Comparison of ENCODE assay signal across 12 cellular contexts in the genomic region with DNA sequence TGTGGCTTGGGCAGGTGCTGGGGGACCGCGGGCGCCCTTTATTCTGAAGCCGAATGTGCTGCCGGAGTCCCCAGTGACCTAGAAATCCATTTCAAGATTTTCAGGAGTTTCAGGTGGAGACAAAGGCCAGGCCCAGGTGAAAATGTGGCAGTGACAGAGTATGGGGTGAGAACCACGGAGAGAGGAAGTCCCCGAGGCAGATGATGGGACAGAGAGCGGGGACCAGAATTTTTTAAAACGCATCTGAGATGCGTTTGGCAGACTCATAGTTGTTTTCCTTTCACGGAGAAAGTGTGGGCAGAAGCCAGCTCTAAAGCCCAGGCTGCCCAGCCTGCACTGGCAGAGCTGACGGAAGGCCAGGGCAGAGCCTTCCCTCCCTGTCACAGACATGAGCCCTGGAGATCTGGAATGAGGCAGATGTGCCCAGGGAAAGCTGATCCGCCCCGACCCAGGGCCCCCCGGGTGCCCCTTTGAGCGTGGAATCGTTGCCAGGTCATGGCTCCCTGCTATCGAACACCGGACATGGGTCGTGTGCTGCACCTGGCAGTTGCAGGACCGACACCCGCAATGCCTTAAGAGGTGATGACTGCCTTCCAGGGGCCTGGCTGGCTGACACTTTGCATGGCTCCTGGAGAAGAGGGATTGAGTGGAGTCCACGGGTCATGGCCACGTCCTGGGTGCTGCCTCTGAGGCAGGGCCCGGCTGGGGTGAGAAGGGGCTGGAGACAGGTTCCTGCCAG. TPM values are rescaled to one million over a fixed set of nuclear protein-coding genes. Genes with fewer than 3 reads are reported as not detected.
DNase-seq lines count a peak whose midpoint lies in the region; ATAC-seq and TF ChIP-seq lines count a peak whose summit lies in the region.
"Had no signal": no experiment of that assay in that cellular context is flagged by ENCODE, and none has a peak within 500 bp of the region (broad histone marks: within the 10 kb centered on the region; RNA-seq: fewer than 3 reads in every experiment).

No MANE protein-coding gene starts in this region.

- H4K20me1 ChIP-seq in GM23338 (replicated peaks; ENCODE audit: insufficient read depth) = no peaks in the 10 kb centered on the region

- H3K9me2 ChIP-seq in GM23338 (ENCODE audit: insufficient read depth) = no peaks in the 10 kb centered on the region

- no peaks in the 10 kb centered on the region; the same call in 1 of the 2 replicates for H3F3A ChIP-seq in GM23338 (replicated peaks; ENCODE audit: low read depth)

- intact Hi-C loops in activated CD4-positive, alpha-beta T cell treated with anti-CD3 and anti-CD28 coated beads, Interleukin-2, amount 10 ng/mL, durations not matched to agents 24 days and 14 days (cut with micrococcal nuclease) = no loop called here

- peaks cover 8% of the 10 kb centered on the region for H3K36me3 Mint-ChIP-seq in activated CD4-positive, alpha-beta T cell treated with anti-CD3 and anti-CD28 coated beads, Interleukin-2, amount 10 ng/mL, durations not matched to agents 24 days and 14 days (ENCODE audit: low read depth)
- H3K36me3 Mint-ChIP-seq in GM23338 (ENCODE audit: low read depth) (no peaks in the 10 kb centered on the region), chondrocyte (ENCODE audit: low read depth) (peaks cover 2% of the 10 kb centered on the region)
- H3K36me3 Mint-ChIP-seq: activated CD8-positive, alpha-beta memory T cell treated with anti-CD3 and anti-CD28 coated beads, Interleukin-2, amount 10 ng/mL, durations not matched to agents 7 days and 5 days had no signal

- H3K27ac ChIP-seq in GM23338 (ENCODE audit: low read depth) (no peak overlapping the region), skin epidermis (peak overlapping the region in 4 of 21 experiments; percentile 69 to 99 (median 82))
- H3K27ac ChIP-seq: gastrocnemius medialis had no signal

- peak overlapping the region; percentile 90; the same call in 1 of the 2 replicates for H3K4me2 ChIP-seq in GM23338

- no peaks in the 10 kb centered on the region for H3K27me3 Mint-ChIP-seq in activated CD4-positive, alpha-beta T cell treated with anti-CD3 and anti-CD28 coated beads, Interleukin-2, amount 10 ng/mL, durations not matched to agents 24 days and 14 days
- H3K27me3 Mint-ChIP-seq in GM23338 (ENCODE audit: insufficient read depth, low read depth, poor library complexity) = peaks cover 59% of the 10 kb centered on the region
- peaks cover 25% of the 10 kb centered on the region for H3K27me3 Mint-ChIP-seq in chondrocyte (ENCODE audit: low read depth)
- H3K27me3 Mint-ChIP-seq: activated CD8-positive, alpha-beta memory T cell treated with anti-CD3 and anti-CD28 coated beads, Interleukin-2, amount 10 ng/mL, durations not matched to agents 7 days and 5 days had no signal

- H3K4me1 Mint-ChIP-seq in activated CD4-positive, alpha-beta T cell treated with anti-CD3 and anti-CD28 coated beads, Interleukin-2, amount 10 ng/mL, durations not matched to agents 24 days and 14 days = peaks cover 30% of the 10 kb centered on the region
- H3K4me1 Mint-ChIP-seq in GM23338 (peaks cover 25% of the 10 kb centered on the region; the same call in 2 of the 3 replicates), chondrocyte (ENCODE audit: low read depth) (peaks cover 27% of the 10 kb centered on the region)

- DNase-seq in activated CD4-positive, alpha-beta T cell treated with anti-CD3 and anti-CD28 coated beads, Interleukin-2, amount 10 ng/mL, durations not matched to agents 24 days and 14 days = no peak
- DNase-seq in activated CD4-positive, alpha-beta T cell treated with anti-CD3 and anti-CD28 coated beads for 48 hours = no peak
- no peak for DNase-seq in GM23338 (ENCODE audit: low spot score)
- peak; percentile 79 for DNase-seq in chondrocyte (ENCODE audit: low spot score)
- DNase-seq in HUDEP-2 (lab: John Stamatoyannopoulos, UW; ENCODE audit: unreplicated experiment in 76 of 76) = no peak
- no peak for DNase-seq in NCI-H146 treated with DMSO at 0.1 percent for 48 hours (lab: John Stamatoyannopoulos, UW; ENCODE audit: unreplicated experiment)
- DNase-seq in NCI-H524 treated with DMSO at 0.1 percent for 48 hours (lab: John Stamatoyannopoulos, UW) = no peak
- DNase-seq: gastrocnemius medialis, NCI-H446 treated with DMSO at 0.1 percent for 48 hours had no signal

- TF ChIP-seq CTCF in GM23338 (conservative IDR thresholded peaks at IDR 0.05; ENCODE audit: low read depth in 2 of 2) = no peak
- TF ChIP-seq CTCF in chondrocyte (IDR thresholded peaks at IDR 0.05) = no peak

- H3K4me3 ChIP-seq in GM23338 (peak overlapping the region; percentile 61; the same call in 1 of the 2 replicates), skin epidermis (peak overlapping the region in 5 of 7 experiments; percentile 31 to 53 (median 43))

- H2AFZ ChIP-seq in GM23338 = no peak overlapping the region

- no peaks in the 10 kb centered on the region for H3K9me3 Mint-ChIP-seq in activated CD4-positive, alpha-beta T cell treated with anti-CD3 and anti-CD28 coated beads, Interleukin-2, amount 10 ng/mL, durations not matched to agents 24 days and 14 days
- H3K9me3 Mint-ChIP-seq in GM23338 (no peaks in the 10 kb centered on the region), chondrocyte (ENCODE audit: low read depth) (no peaks in the 10 kb centered on the region)

- no peaks in the 10 kb centered on the region for H3K79me2 ChIP-seq in GM23338 (replicated peaks; ENCODE audit: insufficient read depth)

- H3K4me3 Mint-ChIP-seq in activated CD4-positive, alpha-beta T cell treated with anti-CD3 and anti-CD28 coated beads, Interleukin-2, amount 10 ng/mL, durations not matched to agents 24 days and 14 days = peak overlapping the region; percentile 51
- H3K4me3 Mint-ChIP-seq in GM23338 (peak overlapping the region; percentile 5; the same call in 1 of the 3 replicates), chondrocyte (ENCODE audit: unreplicated experiment) (peak overlapping the region; percentile 16)
- H3K4me3 Mint-ChIP-seq: activated CD8-positive, alpha-beta memory T cell treated with anti-CD3 and anti-CD28 coated beads, Interleukin-2, amount 10 ng/mL, durations not matched to agents 7 days and 5 days had no signal

- no peaks in the 10 kb centered on the region for H3K36me3 ChIP-seq in GM23338 (ENCODE audit: insufficient read depth)
- H3K36me3 ChIP-seq: gastrocnemius medialis had no signal

- no peak for ATAC-seq in GM23338

- H3K4me1 ChIP-seq in GM23338 (ENCODE audit: insufficient read depth) = peaks cover 18% of the 10 kb centered on the region; the same call in 1 of the 2 replicates

- peaks cover 67% of the 10 kb centered on the region for H3K27me3 ChIP-seq in GM23338 (ENCODE audit: insufficient read depth)

- peak overlapping the region; percentile 51 for H3K27ac Mint-ChIP-seq in activated CD4-positive, alpha-beta T cell treated with anti-CD3 and anti-CD28 coated beads, Interleukin-2, amount 10 ng/mL, durations not matched to agents 24 days and 14 days
- H3K27ac Mint-ChIP-seq in GM23338 (no peak overlapping the region), chondrocyte (ENCODE audit: unreplicated experiment) (no peak overlapping the region)
- H3K27ac Mint-ChIP-seq: activated CD8-positive, alpha-beta memory T cell treated with anti-CD3 and anti-CD28 coated beads, Interleukin-2, amount 10 ng/mL, durations not matched to agents 7 days and 5 days had no signal

TF ChIP-seq in GM23338, 12 proteins besides CTCF, POLR2A, EP300 and RAD21 (continues in another document):
- no peak for TF ChIP-seq ZNF331 (CRISPR knock-in tag; IDR thresholded peaks at IDR 0.05; ENCODE audit: low read depth)

RNA-seq across cellular contexts. Expression of a gene that starts 6.5 kb away (rescaled TPM):
- 74.6 and 80.8 TPM in 2 replicates for total RNA-seq in activated CD4-positive, alpha-beta T cell treated with anti-CD3 and anti-CD28 coated beads, Interleukin-2, amount 10 ng/mL, durations not matched to agents 24 days and 14 days
- 36.3 and 41.5 TPM in 2 replicates for total RNA-seq in GM23338 (2014; rRNA removed; shearing (Covaris generic))
- polyA plus RNA-seq in GM23338 (2016; fragmentation: Nextera tagmentation; extraction: Ambion mirVana) = 46.9 and 48.0 TPM in 2 replicates
- total RNA-seq in chondrocyte = 20.4 to 27.4 TPM (median 24.0 TPM) in 3 replicates

RNA-seq across cellular contexts. Expression of a gene that starts 12.7 kb away (rescaled TPM):
- total RNA-seq in activated CD4-positive, alpha-beta T cell treated with anti-CD3 and anti-CD28 coated beads, Interleukin-2, amount 10 ng/mL, durations not matched to agents 24 days and 14 days = 265 and 266 TPM in 2 replicates
- 0.63 TPM in 1 of 2 replicates, not detected in the other for total RNA-seq in GM23338 (2014; rRNA removed; shearing (Covaris generic))
- 0.40 and 0.44 TPM in 2 replicates for polyA plus RNA-seq in GM23338 (2016; fragmentation: Nextera tagmentation; extraction: Ambion mirVana)
- 0.15 to 1.4 TPM (median 0.87 TPM) in 3 replicates for total RNA-seq in chondrocyte
- polyA plus RNA-seq: neural cell had no signal

RNA-seq across cellular contexts. Expression of a gene that starts 59.9 kb away (rescaled TPM):
- 44.2 and 46.5 TPM in 2 replicates for total RNA-seq in activated CD4-positive, alpha-beta T cell treated with anti-CD3 and anti-CD28 coated beads, Interleukin-2, amount 10 ng/mL, durations not matched to agents 24 days and 14 days
- 168 and 172 TPM in 2 replicates for total RNA-seq in GM23338 (2014; rRNA removed; shearing (Covaris generic))
- polyA plus RNA-seq in GM23338 (2016; fragmentation: Nextera tagmentation; extraction: Ambion mirVana) = 96.0 and 99.9 TPM in 2 replicates
- total RNA-seq in chondrocyte = 225 to 333 TPM (median 329 TPM) in 3 replicates

Comparison
In these comparisons a context has a peak if more than half of its experiments do, and no peak if none do; other contexts are left out.
1. RNA of a gene that starts 12.7 kb away (total RNA-seq): 265 to 266 TPM in activated CD4-positive, alpha-beta T cell treated with anti-CD3 and anti-CD28 coated beads, Interleukin-2, amount 10 ng/mL, durations not matched to agents 24 days and 14 days; 0.63 TPM in GM23338 and 0.15 to 1.4 TPM in chondrocyte; every median in the first group is over 100 times any median in the second.
2. Peak in every context shown above with its lines, with median percentiles within 50 percentile points of each other: H3K4me3 Mint-ChIP-seq.